34 cellular contexts compared by ENCODE assay signal in the genomic region with DNA sequence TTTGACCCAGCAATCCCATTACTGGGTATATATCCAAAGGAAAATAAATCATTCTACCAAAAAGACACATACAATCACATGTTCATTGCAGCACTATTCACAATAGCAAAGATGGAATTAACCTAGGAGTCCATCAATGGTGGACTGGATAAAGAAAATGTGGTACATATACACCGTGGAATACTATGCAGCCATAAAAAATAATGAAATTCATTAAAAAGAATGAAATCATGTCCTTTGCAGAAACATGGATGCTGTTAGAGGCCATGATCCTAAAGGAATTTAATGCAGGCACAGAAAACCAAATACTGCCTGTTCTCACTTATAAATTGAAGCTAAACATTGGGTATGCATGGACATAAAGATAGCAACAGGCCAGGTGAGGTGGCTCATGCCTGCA.
"Had no signal": no experiment of that assay in that cellular context is flagged by ENCODE, and none has a peak within 500 bp of the region (broad histone marks: within the 10 kb centered on the region; RNA-seq: fewer than 3 reads in every experiment).

No MANE protein-coding gene starts in this region.

- DNase-seq: Karpas-422, Kasumi-1, MG63, MM.1S, MV-4-11, NCI-H1048, NCI-H1092, NCI-H1092 treated with DMSO at 0.1 percent for 48 hours, NCI-H1105, NCI-H1105 treated with DMSO at 0.1 percent for 48 hours, NCI-H1417, NCI-H1417 treated with DMSO at 0.1 percent for 48 hours, NCI-H1436, NCI-H1436 treated with DMSO at 0.1 percent for 48 hours, NCI-H146, NCI-H1694, NCI-H1694 treated with DMSO at 0.1 percent for 48 hours, NCI-H187, NCI-H187 treated with DMSO at 0.1 percent for 48 hours, NCI-H1930, NCI-H2029, NCI-H2029 treated with DMSO at 0.1 percent for 48 hours, NCI-H2081, NCI-H2081 treated with DMSO at 0.1 percent for 48 hours, NCI-H2107, NCI-H2171, NCI-H2171 treated with DMSO at 0.1 percent for 48 hours, NCI-H2227 treated with DMSO at 0.1 percent for 48 hours, NCI-H226, NCI-H345, NCI-H446, NCI-H446 treated with DMSO at 0.1 percent for 48 hours, NCI-H510A, NCI-H510A treated with DMSO at 0.1 percent for 48 hours had no signal

- H3K9me3 ChIP-seq: MG63 had no signal

- H3K4me3 ChIP-seq: MG63 had no signal

- H3K27me3 ChIP-seq: MG63 had no signal

- H3K36me3 ChIP-seq: MG63 had no signal
